ENCODE assay signal across 19 cellular contexts in genomic region chr15:64720188-64720587, GRCh38. TPM values are rescaled to one million over a fixed set of nuclear protein-coding genes. Genes with fewer than 3 reads are reported as not detected.
DNase-seq lines count a peak whose midpoint lies in the region; ATAC-seq and TF ChIP-seq lines count a peak whose summit lies in the region.
"Had no signal": no experiment of that assay in that cellular context is flagged by ENCODE, and none has a peak within 500 bp of the region (broad histone marks: within the 10 kb centered on the region; RNA-seq: fewer than 3 reads in every experiment).

No MANE protein-coding gene starts in this region.

- DNase-seq in Right ventricle myocardium superior (no peak), left lobe of liver (ENCODE audit: low spot score) (no peak), renal cortical epithelial cell (ENCODE audit: low read depth) (peak; percentile 18), NCI-H1048 (lab: John Stamatoyannopoulos, UW) (no peak), DMS53 treated with DMSO at 0.1 percent for 48 hours (lab: John Stamatoyannopoulos, UW; ENCODE audit: unreplicated experiment) (no peak), mucosa of gallbladder (ENCODE audit: low spot score) (no peak)
- no peak for DNase-seq in activated CD8-positive, alpha-beta memory T cell treated with anti-CD3 and anti-CD28 coated beads, Interleukin-2, amount 50 U/mL, for 4 hours
- DNase-seq: BE2C; CD4-positive, alpha-beta memory T cell; DND-41; GDM1; KG1; NCI-H1417; NCI-H1930; NCI-H2171; NCI-H510A had no signal

- no peak for TF ChIP-seq CTCF in VCaP (conservative IDR thresholded peaks at IDR 0.05)

- peak overlapping the region; percentile 40 for H3K27ac ChIP-seq in VCaP
- H3K27ac ChIP-seq: HL-60, SJSA1 had no signal

- intact Hi-C loops in Right ventricle myocardium superior (cut with DNase I): no loop called here

- ATAC-seq in Right ventricle myocardium superior (ENCODE audit: poor library complexity) (peak; percentile 80), left lobe of liver (peak; percentile 67)

RNA-seq across cellular contexts. Expression of gene RBPMS2, which starts 55.2 kb away (rescaled TPM):
- 215 TPM for total RNA-seq in Right ventricle myocardium superior
- 7.5 TPM for total RNA-seq in left lobe of liver
- 0.05 TPM in 1 of 2 replicates, not detected in the other for total RNA-seq in renal cortical epithelial cell
- 41.3 TPM for total RNA-seq in mucosa of gallbladder
- total RNA-seq: CD4-positive, alpha-beta memory T cell had no signal
